ENCODE assay signal across 13 cellular contexts in the genomic region with DNA sequence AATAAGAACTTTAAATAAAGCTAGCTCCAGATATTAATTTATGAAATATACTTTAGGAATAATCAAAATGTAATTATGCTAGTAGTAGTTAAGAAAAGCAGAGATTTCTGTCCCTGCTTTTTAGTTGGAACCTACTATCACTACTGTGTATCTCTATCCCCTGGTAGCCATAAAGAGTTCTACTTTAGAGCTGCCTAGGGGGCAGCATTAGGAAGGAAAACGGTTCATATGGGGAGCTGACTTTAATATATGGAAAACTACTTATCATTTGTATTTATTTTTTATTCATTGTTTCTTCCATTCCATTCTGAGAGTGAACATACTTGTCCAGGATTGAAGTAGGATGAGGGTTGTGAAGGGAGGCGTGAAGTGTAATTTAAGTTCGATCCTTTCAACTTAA. TPM values are rescaled to one million over a fixed set of nuclear protein-coding genes. Genes with fewer than 3 reads are reported as not detected.
DNase-seq lines count a peak whose midpoint lies in the region; ATAC-seq, FAIRE-seq and TF ChIP-seq lines count a peak whose summit lies in the region.
"Had no signal": no experiment of that assay in that cellular context is flagged by ENCODE, and none has a peak within 500 bp of the region (broad histone marks: within the 10 kb centered on the region; RNA-seq: fewer than 3 reads in every experiment).

No MANE protein-coding gene starts in this region.

- CTCF ChIA-PET in T-cell (lab: Charles Lee), result interaction anchor here in 1 of 2 donors (0.7 kb wide), 1 partner anchor 183 kb away, joined by 3 read pairs; no protein-coding TSS in a partner anchor

- H3K27ac Mint-ChIP-seq in T-cell, result no peak overlapping the region
- H3K27ac Mint-ChIP-seq: activated B cell treated with CpG ODN at 0.5 μM for 24 hours; activated T-helper 1 cell treated with anti-CD3 and anti-CD28 coated beads, Interleukin-12 subunit alpha, Interleukin-12 subunit beta, Interleukin-2, Interleukin-4 antibody, amounts not matched to agents 30 ng/mL and 10 ng/mL and 1 ng/mL, durations not matched to agents 14 hours and 24 hours and 36 hours had no signal

- H3K9me3 ChIP-seq in small intestine (ENCODE audit: control insufficient read depth, low read depth), result no peaks in the 10 kb centered on the region
- H3K9me3 ChIP-seq: prostate gland, upper lobe of right lung had no signal

- POLR2A ChIA-PET in T-cell (lab: Charles Lee), result no interaction called here

- H3K4me3 ChIP-seq in small intestine (ENCODE audit: low read depth in 1 of 2, low read length in 2 of 2), result no peak overlapping the region
- H3K4me3 ChIP-seq: prostate gland, upper lobe of right lung had no signal

- no peaks in the 10 kb centered on the region for H3K9me3 Mint-ChIP-seq in T-cell
- H3K9me3 Mint-ChIP-seq: activated B cell treated with CpG ODN at 0.5 μM for 24 hours; activated T-helper 1 cell treated with anti-CD3 and anti-CD28 coated beads, Interleukin-12 subunit alpha, Interleukin-12 subunit beta, Interleukin-2, Interleukin-4 antibody, amounts not matched to agents 30 ng/mL and 10 ng/mL and 1 ng/mL, durations not matched to agents 14 hours and 24 hours and 36 hours had no signal

- no peaks in the 10 kb centered on the region for H3K4me1 ChIP-seq in small intestine (ENCODE audit: control insufficient read depth in 2 of 2, insufficient read depth in 1 of 2, low read depth in 1 of 2, low read length in 1 of 2)
- H3K4me1 ChIP-seq: prostate gland, upper lobe of right lung had no signal

- no peak overlapping the region for H3K4me3 Mint-ChIP-seq in T-cell
- H3K4me3 Mint-ChIP-seq: activated B cell treated with CpG ODN at 0.5 μM for 24 hours; activated T-helper 1 cell treated with anti-CD3 and anti-CD28 coated beads, Interleukin-12 subunit alpha, Interleukin-12 subunit beta, Interleukin-2, Interleukin-4 antibody, amounts not matched to agents 30 ng/mL and 10 ng/mL and 1 ng/mL, durations not matched to agents 14 hours and 24 hours and 36 hours had no signal

- ATAC-seq in T-cell (replicated peaks in 1 of 4) (no peak), GM18870 (IDR thresholded peaks at IDR 0.05; ENCODE audit: unreplicated experiment) (no peak)
- ATAC-seq: upper lobe of right lung had no signal

- no peaks in the 10 kb centered on the region for H3K27me3 Mint-ChIP-seq in T-cell
- H3K27me3 Mint-ChIP-seq: activated B cell treated with CpG ODN at 0.5 μM for 24 hours had no signal

- WGBS in small intestine, 3 donors, result 75 to 83% (median 78%) methylated on average over 3 of the region's 3 CpGs

- no peaks in the 10 kb centered on the region for H3K27me3 ChIP-seq in small intestine (ENCODE audit: control insufficient read depth in 2 of 2, insufficient read depth in 2 of 2, low read length in 2 of 2)
- H3K27me3 ChIP-seq: upper lobe of right lung had no signal

- no peak for FAIRE-seq in small intestine (lab: Jason Lieb, UNC)

- no peak for TF ChIP-seq POLR2A in erythroblast (IDR thresholded peaks at IDR 0.05; ENCODE audit: low read length)

- H3K4me1 Mint-ChIP-seq in T-cell, result peaks cover 0 to 9% (median 7%) of the 10 kb centered on the region in 3 donors
- H3K4me1 Mint-ChIP-seq: activated B cell treated with CpG ODN at 0.5 μM for 24 hours had no signal

- H3K36me3 Mint-ChIP-seq in T-cell, result peaks cover 29% of the 10 kb centered on the region

- DNase-seq in DMS 273 (lab: John Stamatoyannopoulos, UW; ENCODE audit: unreplicated experiment) (peak; percentile 1), DMS 273 treated with DMSO at 0.1 percent for 48 hours (lab: John Stamatoyannopoulos, UW) (no peak), RKO (ENCODE audit: low spot score) (peak; percentile 40), erythroblast (lab: John Stamatoyannopoulos, UW) (peak; percentile 3 to 29), small intestine (peak; percentile 12), T-cell (no peak)
- no peak for DNase-seq in stimulated activated CD4-positive, alpha-beta T cell treated with anti-CD3 and anti-CD28 coated beads, Interleukin-2, amount 100 ng/mL, for 24 hours
- DNase-seq: activated B cell treated with CpG ODN at 0.5 μM for 24 hours, cerebellar nuclear complex, upper lobe of right lung had no signal

- no peak overlapping the region for H3K27ac ChIP-seq in small intestine (ENCODE audit: low read depth in 1 of 2, low read length in 1 of 2)
- H3K27ac ChIP-seq: prostate gland, upper lobe of right lung had no signal

- peaks cover 0 to 2% of the 10 kb centered on the region in 2 donors for H3K36me3 ChIP-seq in small intestine (ENCODE audit: control insufficient read depth in 2 of 2, insufficient read depth in 2 of 2, low read length in 2 of 2)
- H3K36me3 ChIP-seq: prostate gland had no signal

RNA-seq across cellular contexts. Expression of a gene that starts 40.9 kb away (rescaled TPM):
- 1 to 10 TPM; 5.4 to 9.4 (median 7.3) TPM for polyA plus RNA-seq in small intestine
- 10 to 100 TPM; 14.8 to 32.3 (median 16.2) TPM for total RNA-seq in T-cell

Comparison
In these comparisons a context has a peak if more than half of its experiments do, and no peak if none do; other contexts are left out.
1. DNase-seq: peak in DMS 273 (single experiment), RKO (single experiment), erythroblast (2 of 2) and small intestine (single experiment); none in DMS 273 treated with DMSO at 0.1 percent for 48 hours (single experiment), T-cell (0 of 34) and stimulated activated CD4-positive, alpha-beta T cell treated with anti-CD3 and anti-CD28 coated beads, Interleukin-2, amount 100 ng/mL, for 24 hours (0 of 2).